ENCODE assay signal across 1 cellular context in the genomic region with DNA sequence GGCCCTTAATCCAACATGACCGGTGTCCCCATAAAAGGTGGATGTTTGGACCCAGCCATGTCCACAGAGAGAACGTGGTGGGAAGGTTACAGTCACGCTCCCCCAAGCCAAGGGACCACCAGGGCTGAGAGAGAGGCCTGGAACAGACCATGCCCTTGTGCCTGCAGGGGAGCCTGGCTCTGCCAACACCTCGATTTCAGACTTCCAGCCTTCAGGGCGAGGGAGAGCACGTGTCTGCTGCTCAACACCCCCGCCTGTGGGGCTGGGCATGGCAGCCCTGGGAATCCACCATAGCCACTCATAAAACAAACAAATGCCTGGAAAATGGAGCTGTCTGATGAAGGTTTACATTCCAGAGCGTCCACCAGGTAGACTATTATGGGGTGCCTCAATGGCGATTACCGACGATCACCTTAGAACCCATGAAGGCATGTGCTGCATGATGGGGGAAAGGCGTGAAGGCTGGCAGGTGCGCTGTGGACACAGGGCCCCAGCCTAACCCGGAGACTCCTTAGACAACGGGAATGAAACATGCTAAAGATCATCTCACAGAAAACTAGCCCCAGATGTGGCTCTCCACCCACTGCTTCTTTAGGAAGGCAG.
TF ChIP-seq lines count a peak whose summit lies in the region.

No MANE protein-coding gene starts in this region.

TF ChIP-seq in WTC11, 78 proteins besides CTCF, POLR2A, EP300 and RAD21 (continued from another document):
- TF ChIP-seq, protein P1, sequence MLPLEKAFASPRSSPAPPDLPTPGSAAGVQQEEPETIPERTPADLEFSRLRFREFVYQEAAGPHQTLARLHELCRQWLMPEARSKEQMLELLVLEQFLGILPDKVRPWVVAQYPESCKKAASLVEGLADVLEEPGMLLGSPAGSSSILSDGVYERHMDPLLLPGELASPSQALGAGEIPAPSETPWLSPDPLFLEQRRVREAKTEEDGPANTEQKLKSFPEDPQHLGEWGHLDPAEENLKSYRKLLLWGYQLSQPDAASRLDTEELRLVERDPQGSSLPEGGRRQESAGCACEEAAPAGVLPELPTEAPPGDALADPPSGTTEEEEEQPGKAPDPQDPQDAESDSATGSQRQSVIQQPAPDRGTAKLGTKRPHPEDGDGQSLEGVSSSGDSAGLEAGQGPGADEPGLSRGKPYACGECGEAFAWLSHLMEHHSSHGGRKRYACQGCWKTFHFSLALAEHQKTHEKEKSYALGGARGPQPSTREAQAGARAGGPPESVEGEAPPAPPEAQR (CRISPR knock-in tag; IDR thresholded peaks at IDR 0.05) = no peak
- no peak for TF ChIP-seq FOXK1 (CRISPR knock-in tag; IDR thresholded peaks at IDR 0.05)
- TF ChIP-seq, protein P2, sequence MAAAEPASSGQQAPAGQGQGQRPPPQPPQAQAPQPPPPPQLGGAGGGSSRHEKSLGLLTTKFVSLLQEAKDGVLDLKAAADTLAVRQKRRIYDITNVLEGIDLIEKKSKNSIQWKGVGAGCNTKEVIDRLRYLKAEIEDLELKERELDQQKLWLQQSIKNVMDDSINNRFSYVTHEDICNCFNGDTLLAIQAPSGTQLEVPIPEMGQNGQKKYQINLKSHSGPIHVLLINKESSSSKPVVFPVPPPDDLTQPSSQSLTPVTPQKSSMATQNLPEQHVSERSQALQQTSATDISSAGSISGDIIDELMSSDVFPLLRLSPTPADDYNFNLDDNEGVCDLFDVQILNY (CRISPR knock-in tag; IDR thresholded peaks at IDR 0.05) = no peak
- TF ChIP-seq, protein P3, sequence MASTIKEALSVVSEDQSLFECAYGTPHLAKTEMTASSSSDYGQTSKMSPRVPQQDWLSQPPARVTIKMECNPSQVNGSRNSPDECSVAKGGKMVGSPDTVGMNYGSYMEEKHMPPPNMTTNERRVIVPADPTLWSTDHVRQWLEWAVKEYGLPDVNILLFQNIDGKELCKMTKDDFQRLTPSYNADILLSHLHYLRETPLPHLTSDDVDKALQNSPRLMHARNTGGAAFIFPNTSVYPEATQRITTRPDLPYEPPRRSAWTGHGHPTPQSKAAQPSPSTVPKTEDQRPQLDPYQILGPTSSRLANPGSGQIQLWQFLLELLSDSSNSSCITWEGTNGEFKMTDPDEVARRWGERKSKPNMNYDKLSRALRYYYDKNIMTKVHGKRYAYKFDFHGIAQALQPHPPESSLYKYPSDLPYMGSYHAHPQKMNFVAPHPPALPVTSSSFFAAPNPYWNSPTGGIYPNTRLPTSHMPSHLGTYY (CRISPR knock-in tag; IDR thresholded peaks at IDR 0.05) = no peak
- TF ChIP-seq MYBL2 (CRISPR knock-in tag; IDR thresholded peaks at IDR 0.05) = no peak
- TF ChIP-seq, protein P4, sequence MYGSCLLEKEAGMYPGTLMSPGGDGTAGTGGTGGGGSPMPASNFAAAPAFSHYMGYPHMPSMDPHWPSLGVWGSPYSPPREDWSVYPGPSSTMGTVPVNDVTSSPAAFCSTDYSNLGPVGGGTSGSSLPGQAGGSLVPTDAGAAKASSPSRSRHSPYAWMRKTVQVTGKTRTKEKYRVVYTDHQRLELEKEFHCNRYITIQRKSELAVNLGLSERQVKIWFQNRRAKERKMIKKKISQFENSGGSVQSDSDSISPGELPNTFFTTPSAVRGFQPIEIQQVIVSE (CRISPR knock-in tag; IDR thresholded peaks at IDR 0.05; ENCODE audit: borderline replicate concordance) = no peak
- TF ChIP-seq, protein P5, sequence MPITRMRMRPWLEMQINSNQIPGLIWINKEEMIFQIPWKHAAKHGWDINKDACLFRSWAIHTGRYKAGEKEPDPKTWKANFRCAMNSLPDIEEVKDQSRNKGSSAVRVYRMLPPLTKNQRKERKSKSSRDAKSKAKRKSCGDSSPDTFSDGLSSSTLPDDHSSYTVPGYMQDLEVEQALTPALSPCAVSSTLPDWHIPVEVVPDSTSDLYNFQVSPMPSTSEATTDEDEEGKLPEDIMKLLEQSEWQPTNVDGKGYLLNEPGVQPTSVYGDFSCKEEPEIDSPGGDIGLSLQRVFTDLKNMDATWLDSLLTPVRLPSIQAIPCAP (CRISPR knock-in tag; IDR thresholded peaks at IDR 0.05) = no peak
- TF ChIP-seq ZNF138 (CRISPR knock-in tag; conservative IDR thresholded peaks at IDR 0.05) = no peak
- TF ChIP-seq ELF4 (CRISPR knock-in tag; IDR thresholded peaks at IDR 0.05; ENCODE audit: low read depth) = no peak
- TF ChIP-seq ZNF317 (CRISPR knock-in tag; IDR thresholded peaks at IDR 0.05; ENCODE audit: borderline replicate concordance, low read depth) = no peak
